8 cellular contexts compared by ENCODE assay signal in genomic region chr20:53579581-53580375, GRCh38. TPM values are rescaled to one million over a fixed set of nuclear protein-coding genes. Genes with fewer than 3 reads are reported as not detected.
DNase-seq lines count a peak whose midpoint lies in the region; ATAC-seq and TF ChIP-seq lines count a peak whose summit lies in the region.

No MANE protein-coding gene starts in this region.

- TF ChIP-seq CTCF in endodermal cell (conservative IDR thresholded peaks at IDR 0.05) (no peak), neural crest cell (conservative IDR thresholded peaks at IDR 0.05) (no peak)

- no peak for DNase-seq in activated CD4-positive, CD25-positive, alpha-beta regulatory T cell treated with anti-CD3 and anti-CD28 coated beads, Interleukin-2, amount 50 U/mL, for 72 hours
- DNase-seq in endodermal cell (no peak), neural crest cell (ENCODE audit: low read depth, low spot score) (no peak), NCI-H128 (lab: John Stamatoyannopoulos, UW; ENCODE audit: unreplicated experiment) (no peak)

- H3K27me3 Mint-ChIP-seq in endodermal cell (ENCODE audit: insufficient read depth) = no peaks in the 10 kb centered on the region
- H3K27me3 Mint-ChIP-seq in neural crest cell (ENCODE audit: low read depth) = no peaks in the 10 kb centered on the region

- peaks cover 49% of the 10 kb centered on the region for H3K4me1 Mint-ChIP-seq in endodermal cell
- peaks cover 51% of the 10 kb centered on the region for H3K4me1 Mint-ChIP-seq in neural crest cell

- peak; percentile 6 to 7 for ATAC-seq in activated CD4-positive, CD25-positive, alpha-beta regulatory T cell treated with anti-CD3 and anti-CD28 coated beads, Interleukin-2, amount 50 U/mL, for 24 hours
- ATAC-seq in SK-N-SH treated with all-trans-retinoic acid at 6 μM for 48 hours (peak; percentile 5; the same call in 1 of the 3 replicates), GM21515 (IDR thresholded peaks at IDR 0.05; ENCODE audit: unreplicated experiment) (no peak), HG03139 (IDR thresholded peaks at IDR 0.05; ENCODE audit: unreplicated experiment) (no peak)

- H3K4me3 Mint-ChIP-seq in endodermal cell (no peak overlapping the region), neural crest cell (peak overlapping the region; percentile 15)

- no peak overlapping the region for H3K27ac ChIP-seq in endodermal cell (ENCODE audit: low read depth, low read length)

- H3K9me3 Mint-ChIP-seq in endodermal cell (no peaks in the 10 kb centered on the region), neural crest cell (no peaks in the 10 kb centered on the region)

- H3K27ac Mint-ChIP-seq in endodermal cell = no peak overlapping the region
- H3K27ac Mint-ChIP-seq in neural crest cell (ENCODE audit: unreplicated experiment) = peak overlapping the region; percentile 4

- no peaks in the 10 kb centered on the region for H3K27me3 ChIP-seq in endodermal cell (ENCODE audit: control insufficient read depth, insufficient read depth, low read length, poor library complexity, severe bottlenecking)

- peak overlapping the region; percentile 29 for H3K4me3 ChIP-seq in endodermal cell (ENCODE audit: low read length)

- no peak overlapping the region for H3K9ac ChIP-seq in endodermal cell (ENCODE audit: extremely low read depth, low read length, poor library complexity, severe bottlenecking)

- H3K36me3 ChIP-seq in endodermal cell (ENCODE audit: control insufficient read depth, insufficient read depth, low read length) = peaks cover 81% of the 10 kb centered on the region

- 83 to 87% methylated on average over 8 to 10 of the region's 10 CpGs for WGBS in endodermal cell (ENCODE audit: insufficient coverage in 1 of 2, insufficient read length in 1 of 2), 2 experiments

- peaks cover 71% of the 10 kb centered on the region for H3K36me3 Mint-ChIP-seq in endodermal cell (ENCODE audit: low read depth)
- peaks cover 27% of the 10 kb centered on the region for H3K36me3 Mint-ChIP-seq in neural crest cell (ENCODE audit: low read depth)

- H3K9me3 ChIP-seq in endodermal cell (ENCODE audit: control insufficient read depth, low read length) = no peaks in the 10 kb centered on the region

- peaks cover 22% of the 10 kb centered on the region for H3K4me1 ChIP-seq in endodermal cell (ENCODE audit: control insufficient read depth, insufficient read depth, low read length)

TF ChIP-seq in SK-N-SH treated with all-trans-retinoic acid at 6 μM for 48 hours, 23 proteins besides CTCF, POLR2A, EP300 and RAD21:
- TF ChIP-seq GLIS3 (CRISPR knock-in tag; IDR thresholded peaks at IDR 0.05) (no peak), TOX (CRISPR knock-in tag; IDR thresholded peaks at IDR 0.05; ENCODE audit: borderline replicate concordance) (no peak)

RNA-seq across cellular contexts. Expression of gene ZNF217, which starts 13.9 kb away (rescaled TPM):
- total RNA-seq in endodermal cell (100 to 1,000 TPM; 100 to 123 TPM), neural crest cell (32.0 and 35.5 TPM in 2 replicates)
- 45.7 TPM for polyA plus RNA-seq in endodermal cell (2013, experiment 1 of 2)
- polyA plus RNA-seq in endodermal cell (2013, experiment 2 of 2) = 46.1 TPM

Comparison
In these comparisons a context has a peak if more than half of its experiments do, and no peak if none do; other contexts are left out.
1. ATAC-seq: peak in activated CD4-positive, CD25-positive, alpha-beta regulatory T cell treated with anti-CD3 and anti-CD28 coated beads, Interleukin-2, amount 50 U/mL, for 24 hours (2 of 2) and SK-N-SH treated with all-trans-retinoic acid at 6 μM for 48 hours (single experiment); none in GM21515 (single experiment) and HG03139 (single experiment).